1 cellular context compared by ENCODE assay signal in the genomic region with DNA sequence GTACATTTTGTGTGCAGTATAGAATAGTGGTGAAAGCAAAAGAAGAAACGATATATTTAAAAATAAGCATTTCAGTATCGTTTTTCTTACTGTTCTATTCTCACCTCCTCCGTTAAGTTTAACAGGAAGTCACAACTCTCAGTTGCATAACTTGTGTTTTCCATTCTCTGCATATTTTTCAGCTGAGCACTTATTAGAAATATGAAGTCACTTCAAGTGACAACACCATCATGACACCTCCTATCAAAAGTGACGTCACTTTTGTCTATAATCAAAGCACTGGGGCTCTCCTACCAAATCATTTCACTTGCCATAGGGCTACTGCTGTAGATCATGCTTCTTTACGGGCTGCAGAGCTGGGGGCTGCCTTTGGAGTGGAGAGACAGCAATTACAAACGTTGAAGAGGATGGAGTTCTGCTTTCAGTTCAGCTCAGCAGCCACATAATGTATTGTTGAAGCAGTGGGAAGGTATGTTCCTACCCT.
TF ChIP-seq lines count a peak whose summit lies in the region.

No MANE protein-coding gene starts in this region.

TF ChIP-seq in GM12878, 131 proteins besides CTCF, POLR2A, EP300 and RAD21 (continued from another document):
- TF ChIP-seq, protein P1, sequence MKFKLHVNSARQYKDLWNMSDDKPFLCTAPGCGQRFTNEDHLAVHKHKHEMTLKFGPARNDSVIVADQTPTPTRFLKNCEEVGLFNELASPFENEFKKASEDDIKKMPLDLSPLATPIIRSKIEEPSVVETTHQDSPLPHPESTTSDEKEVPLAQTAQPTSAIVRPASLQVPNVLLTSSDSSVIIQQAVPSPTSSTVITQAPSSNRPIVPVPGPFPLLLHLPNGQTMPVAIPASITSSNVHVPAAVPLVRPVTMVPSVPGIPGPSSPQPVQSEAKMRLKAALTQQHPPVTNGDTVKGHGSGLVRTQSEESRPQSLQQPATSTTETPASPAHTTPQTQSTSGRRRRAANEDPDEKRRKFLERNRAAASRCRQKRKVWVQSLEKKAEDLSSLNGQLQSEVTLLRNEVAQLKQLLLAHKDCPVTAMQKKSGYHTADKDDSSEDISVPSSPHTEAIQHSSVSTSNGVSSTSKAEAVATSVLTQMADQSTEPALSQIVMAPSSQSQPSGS (IDR thresholded peaks at IDR 0.05; ENCODE audit: low read length) = peak; percentile 96
- TF ChIP-seq, protein P2, sequence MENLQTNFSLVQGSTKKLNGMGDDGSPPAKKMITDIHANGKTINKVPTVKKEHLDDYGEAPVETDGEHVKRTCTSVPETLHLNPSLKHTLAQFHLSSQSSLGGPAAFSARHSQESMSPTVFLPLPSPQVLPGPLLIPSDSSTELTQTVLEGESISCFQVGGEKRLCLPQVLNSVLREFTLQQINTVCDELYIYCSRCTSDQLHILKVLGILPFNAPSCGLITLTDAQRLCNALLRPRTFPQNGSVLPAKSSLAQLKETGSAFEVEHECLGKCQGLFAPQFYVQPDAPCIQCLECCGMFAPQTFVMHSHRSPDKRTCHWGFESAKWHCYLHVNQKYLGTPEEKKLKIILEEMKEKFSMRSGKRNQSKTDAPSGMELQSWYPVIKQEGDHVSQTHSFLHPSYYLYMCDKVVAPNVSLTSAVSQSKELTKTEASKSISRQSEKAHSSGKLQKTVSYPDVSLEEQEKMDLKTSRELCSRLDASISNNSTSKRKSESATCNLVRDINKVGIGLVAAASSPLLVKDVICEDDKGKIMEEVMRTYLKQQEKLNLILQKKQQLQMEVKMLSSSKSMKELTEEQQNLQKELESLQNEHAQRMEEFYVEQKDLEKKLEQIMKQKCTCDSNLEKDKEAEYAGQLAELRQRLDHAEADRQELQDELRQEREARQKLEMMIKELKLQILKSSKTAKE (IDR thresholded peaks at IDR 0.05; ENCODE audit: low read depth, poor library complexity, severe bottlenecking) = peak; percentile 69
- TF ChIP-seq RAD51 (IDR thresholded peaks at IDR 0.05) (0 out of 2 replicates have a peak, but pooled peaks have one; percentile 33), ZZZ3 (IDR thresholded peaks at IDR 0.05; ENCODE audit: control insufficient read depth, insufficient read length, low read depth) (no peak), SIX5 (IDR thresholded peaks at IDR 0.05; ENCODE audit: low read depth, low read length, severe bottlenecking) (no peak), ETV6 (conservative IDR thresholded peaks at IDR 0.05 in 1 of 2, IDR thresholded peaks at IDR 0.05 in 1 of 2; ENCODE audit: borderline replicate concordance in 1 of 2, low read depth in 1 of 2) (peak in 1 of 2 experiments; percentile 68; a peak in 1 of 4 replicates)
- TF ChIP-seq, protein P3, sequence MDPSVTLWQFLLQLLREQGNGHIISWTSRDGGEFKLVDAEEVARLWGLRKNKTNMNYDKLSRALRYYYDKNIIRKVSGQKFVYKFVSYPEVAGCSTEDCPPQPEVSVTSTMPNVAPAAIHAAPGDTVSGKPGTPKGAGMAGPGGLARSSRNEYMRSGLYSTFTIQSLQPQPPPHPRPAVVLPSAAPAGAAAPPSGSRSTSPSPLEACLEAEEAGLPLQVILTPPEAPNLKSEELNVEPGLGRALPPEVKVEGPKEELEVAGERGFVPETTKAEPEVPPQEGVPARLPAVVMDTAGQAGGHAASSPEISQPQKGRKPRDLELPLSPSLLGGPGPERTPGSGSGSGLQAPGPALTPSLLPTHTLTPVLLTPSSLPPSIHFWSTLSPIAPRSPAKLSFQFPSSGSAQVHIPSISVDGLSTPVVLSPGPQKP (IDR thresholded peaks at IDR 0.05; ENCODE audit: low read depth, low read length) = no peak
